ENCODE assay signal across 14 cellular contexts in genomic region chr17:70053241-70054234, GRCh38. TPM values are rescaled to one million over a fixed set of nuclear protein-coding genes. Genes with fewer than 3 reads are reported as not detected.
DNase-seq lines count a peak whose midpoint lies in the region; ATAC-seq, FAIRE-seq and TF ChIP-seq lines count a peak whose summit lies in the region.
"Had no signal": no experiment of that assay in that cellular context is flagged by ENCODE, and none has a peak within 500 bp of the region (broad histone marks: within the 10 kb centered on the region; RNA-seq: fewer than 3 reads in every experiment).

No MANE protein-coding gene starts in this region.

- no peaks in the 10 kb centered on the region for H3K27me3 ChIP-seq in GM23248 (replicated peaks; ENCODE audit: insufficient read depth)
- no peaks in the 10 kb centered on the region for H3K27me3 ChIP-seq in ascending aorta
- no peaks in the 10 kb centered on the region for H3K27me3 ChIP-seq in right cardiac atrium (ENCODE audit: control insufficient read depth, insufficient read depth)
- H3K27me3 ChIP-seq in pancreas: no peaks in the 10 kb centered on the region
- H3K27me3 ChIP-seq: dorsolateral prefrontal cortex had no signal

- no peak for TF ChIP-seq CTCF in ascending aorta (IDR thresholded peaks at IDR 0.05)
- TF ChIP-seq CTCF in pancreas (IDR thresholded peaks at IDR 0.05): no peak

- H3K4me3 ChIP-seq in GM23248 (peak overlapping the region; percentile 59), ascending aorta (peak overlapping the region; percentile 39 to 41), right cardiac atrium (ENCODE audit: low read length) (peak overlapping the region; percentile 23), pancreas (peak overlapping the region in 1 of 4 donors; percentile 6)

- no peak for FAIRE-seq in pancreas (lab: Jason Lieb, UNC)

- no peaks in the 10 kb centered on the region for H3K36me3 ChIP-seq in GM23248 (ENCODE audit: low read depth)
- no peaks in the 10 kb centered on the region for H3K36me3 ChIP-seq in ascending aorta
- H3K36me3 ChIP-seq in pancreas: no peaks in the 10 kb centered on the region

- H3K9me3 ChIP-seq in GM23248 (ENCODE audit: low read depth): no peaks in the 10 kb centered on the region
- H3K9me3 ChIP-seq in ascending aorta: no peaks in the 10 kb centered on the region
- no peaks in the 10 kb centered on the region for H3K9me3 ChIP-seq in right cardiac atrium (ENCODE audit: control insufficient read depth, low read length)
- no peaks in the 10 kb centered on the region for H3K9me3 ChIP-seq in pancreas

- 0 out of 2 replicates have a peak, but pooled peaks cover 10% of the 10 kb centered on the region for H3K4me1 ChIP-seq in GM23248 (ENCODE audit: insufficient read depth)
- no peaks in the 10 kb centered on the region for H3K4me1 ChIP-seq in ascending aorta
- H3K4me1 ChIP-seq in right cardiac atrium (ENCODE audit: control insufficient read depth, insufficient read depth, low read length): no peaks in the 10 kb centered on the region
- H3K4me1 ChIP-seq in pancreas: peaks cover 15 to 28% (median 23%) of the 10 kb centered on the region in 3 donors

- peak overlapping the region; percentile 79 for H3K4me2 ChIP-seq in GM23248 (ENCODE audit: unreplicated experiment)

- no peaks in the 10 kb centered on the region for H3F3A ChIP-seq in GM23248 (ENCODE audit: insufficient read depth)

- ATAC-seq in right cardiac atrium (peak; percentile 48 to 81), pancreas (peak; percentile 57 to 77 (median 76)), GM21737 (IDR thresholded peaks at IDR 0.05; ENCODE audit: unreplicated experiment) (no peak), HG03469 (IDR thresholded peaks at IDR 0.05; ENCODE audit: unreplicated experiment) (no peak), HG03571 (IDR thresholded peaks at IDR 0.05; ENCODE audit: unreplicated experiment) (no peak)
- ATAC-seq: stimulated activated memory B cell treated with anti-CD40 and anti-IgM and Interleukin-4, amounts not matched to agents 10 μg/mL and 1 μg/mL and 100 μg/mL, for 72 hours had no signal

- DNase-seq in GM23248 (peak; percentile 30), ascending aorta (ENCODE audit: low spot score in 2 of 2) (no peak), right cardiac atrium (no peak), pancreas (peak in 1 of 6 donors; percentile 24), SIG-M5 (lab: John Stamatoyannopoulos, UW) (no peak)
- DNase-seq: DND-41, dorsolateral prefrontal cortex, NCI-H187, NCI-H748 treated with DMSO at 0.1 percent for 48 hours had no signal

- 39 to 42% methylated on average over 13 of the region's 13 CpGs for WGBS in GM23248 (ENCODE audit: low coverage in 1 of 2, low lambda C conversion rate in 2 of 2, missing lambda C conversion rate in 2 of 2), 2 experiments
- 38% methylated on average over 13 of the region's 13 CpGs for WGBS in right cardiac atrium
- WGBS in pancreas, 2 donors: 10% methylated on average over 13 of the region's 13 CpGs

- H3K9me2 ChIP-seq in GM23248 (ENCODE audit: insufficient read depth): no peaks in the 10 kb centered on the region

- peak overlapping the region; percentile 80 for H2AFZ ChIP-seq in GM23248

- 0 out of 2 replicates have a peak overlapping the region, but pooled peaks have one; percentile 10 for H3K9ac ChIP-seq in GM23248

- in situ Hi-C loops in GM23248 (cut with MboI): no loop called here

- intact Hi-C loops in ascending aorta (cut with DNase I) (no loop called here), right cardiac atrium (cut with DNase I) (no loop called here), pancreas (cut with DNase I) (no loop called here)

- no peaks in the 10 kb centered on the region for H4K20me1 ChIP-seq in GM23248 (ENCODE audit: insufficient read depth)

- H3K79me2 ChIP-seq in GM23248 (ENCODE audit: insufficient read depth): no peaks in the 10 kb centered on the region

- H3K27ac ChIP-seq in GM23248: no peak overlapping the region
- no peak overlapping the region for H3K27ac ChIP-seq in ascending aorta
- H3K27ac ChIP-seq in right cardiac atrium (ENCODE audit: low read length): no peak overlapping the region
- peak overlapping the region in 3 of 4 donors; percentile 49 to 70 (median 53) for H3K27ac ChIP-seq in pancreas
- H3K27ac ChIP-seq: dorsolateral prefrontal cortex had no signal

RNA-seq across cellular contexts. Expression of gene KCNJ16, which starts 21.5 kb away (rescaled TPM):
- total RNA-seq in GM23248 (2014; rRNA removed; shearing (Covaris generic)): not detected in 2 replicates
- polyA plus RNA-seq in GM23248 (2016; fragmentation: Nextera tagmentation; extraction: Ambion mirVana) (not detected in 2 replicates), right cardiac atrium (not detected), pancreas (10 to 100 TPM; 20.5 to 65.2 TPM)
- total RNA-seq in ascending aorta (not detected), right cardiac atrium (under 1 TPM in 1 of 4 donors, not detected in 3; 0.06 TPM), pancreas (10 to 100 TPM; 22.9 to 47.6 (median 28.4) TPM)
- total RNA-seq: osteocyte had no signal

Comparison
In these comparisons a context has a peak if more than half of its experiments do, and no peak if none do; other contexts are left out.
1. H3K27ac ChIP-seq: peak in pancreas (3 of 4); none in GM23248 (single experiment), ascending aorta (0 of 2) and right cardiac atrium (single experiment).
2. ATAC-seq: peak in right cardiac atrium (2 of 2) and pancreas (4 of 4); none in GM21737 (single experiment), HG03469 (single experiment) and HG03571 (single experiment).
3. RNA of gene KCNJ16, which starts 21.5 kb away (total RNA-seq): 22.9 to 47.6 TPM in pancreas; 0.06 TPM in right cardiac atrium, not detected in GM23248 and not detected in ascending aorta (single experiment); every median in the first group is over 10 times any median in the second.